In genomic region chr6:44452725-44453124, GRCh38 we compare ENCODE assay signal across 16 cellular contexts.
DNase-seq lines count a peak whose midpoint lies in the region; ATAC-seq, FAIRE-seq and TF ChIP-seq lines count a peak whose summit lies in the region.
"Had no signal": no experiment of that assay in that cellular context is flagged by ENCODE, and none has a peak within 500 bp of the region (broad histone marks: within the 10 kb centered on the region; RNA-seq: fewer than 3 reads in every experiment).

No MANE protein-coding gene starts in this region.

- no peak overlapping the region for H2BK15ac ChIP-seq in IMR-90 (ENCODE audit: low read depth, low read length)

- H3K9me3 Mint-ChIP-seq in CD4-positive, alpha-beta T cell, result no peaks in the 10 kb centered on the region
- H3K9me3 Mint-ChIP-seq: activated CD4-positive, alpha-beta T cell treated with anti-CD3 and anti-CD28 coated beads, Interleukin-2, amount 10 ng/mL, durations not matched to agents 24 days and 14 days had no signal

- no CpG with 5 or more reads among the region's 4 CpGs for WGBS in IMR-90 (ENCODE audit: extremely low coverage in 2 of 2, insufficient read length in 1 of 2), 2 experiments
- WGBS in pancreas, 2 donors, result 87 to 91% methylated on average over 4 of the region's 4 CpGs

- no peak overlapping the region for H4K91ac ChIP-seq in IMR-90 (ENCODE audit: insufficient read depth, low read depth, low read length)

- peaks cover 13% of the 10 kb centered on the region for H3K9me1 ChIP-seq in IMR-90 (ENCODE audit: insufficient read depth, low read length)

- dilution Hi-C loops in IMR-90 (cut with HindIII; ENCODE audit: low sequenced_read_pairs, unreplicated experiment), result no loop called here

- no peaks in the 10 kb centered on the region for H3K27me3 ChIP-seq in CD4-positive, alpha-beta T cell (ENCODE audit: control insufficient read depth, insufficient read depth, low read length)
- H3K27me3 ChIP-seq in IMR-90 (ENCODE audit: control insufficient read depth, insufficient read depth, low read length) (no peaks in the 10 kb centered on the region), bronchial epithelial cell (ENCODE audit: control insufficient read depth, insufficient read depth, low read length) (no peaks in the 10 kb centered on the region), left lung (no peaks in the 10 kb centered on the region), pancreas (no peaks in the 10 kb centered on the region)
- H3K27me3 ChIP-seq: suprapubic skin had no signal

- no peaks in the 10 kb centered on the region for H3K27me3 Mint-ChIP-seq in CD4-positive, alpha-beta T cell
- H3K27me3 Mint-ChIP-seq: activated CD4-positive, alpha-beta T cell treated with anti-CD3 and anti-CD28 coated beads, Interleukin-2, amount 10 ng/mL, durations not matched to agents 24 days and 14 days had no signal

- H4K20me1 ChIP-seq in IMR-90 (ENCODE audit: insufficient read depth, low read length), result no peaks in the 10 kb centered on the region

- TF ChIP-seq CTCF in CD4-positive, alpha-beta T cell (IDR thresholded peaks at IDR 0.05), result no peak
- TF ChIP-seq CTCF in IMR-90 (conservative IDR thresholded peaks at IDR 0.05; ENCODE audit: low read depth, low read length), result no peak
- no peak for TF ChIP-seq CTCF in bronchial epithelial cell (IDR thresholded peaks at IDR 0.05; ENCODE audit: insufficient read depth, low read length, severe bottlenecking)
- TF ChIP-seq CTCF in left lung (IDR thresholded peaks at IDR 0.05), result no peak
- TF ChIP-seq CTCF in pancreas (IDR thresholded peaks at IDR 0.05), result no peak

- H2BK5ac ChIP-seq in IMR-90 (ENCODE audit: low read depth, low read length, poor library complexity, severe bottlenecking), result peak overlapping the region; percentile 61

- peaks cover 41% of the 10 kb centered on the region for H3K36me3 Mint-ChIP-seq in CD4-positive, alpha-beta T cell (ENCODE audit: low read depth)

- H3K14ac ChIP-seq in IMR-90 (replicated peaks; ENCODE audit: low read depth, low read length), result peak overlapping the region; percentile 62

- H3K4me3 Mint-ChIP-seq in CD4-positive, alpha-beta T cell, result no peak overlapping the region
- H3K4me3 Mint-ChIP-seq: activated CD4-positive, alpha-beta T cell treated with anti-CD3 and anti-CD28 coated beads, Interleukin-2, amount 10 ng/mL, durations not matched to agents 24 days and 14 days had no signal

- H3K9me3 ChIP-seq in CD4-positive, alpha-beta T cell (ENCODE audit: control insufficient read depth, low read length), result no peaks in the 10 kb centered on the region
- no peaks in the 10 kb centered on the region for H3K9me3 ChIP-seq in IMR-90 (ENCODE audit: control insufficient read depth, insufficient read depth, low read length)
- H3K9me3 ChIP-seq in left lung, result no peaks in the 10 kb centered on the region
- H3K9me3 ChIP-seq in pancreas, result no peaks in the 10 kb centered on the region
- H3K9me3 ChIP-seq: neutrophil, suprapubic skin had no signal

- H2AK5ac ChIP-seq in IMR-90 (ENCODE audit: low read depth, low read length), result peak overlapping the region; percentile 54; the same call in 1 of the 2 replicates

- H3K56ac ChIP-seq in IMR-90 (ENCODE audit: extremely low read depth, insufficient read depth, low read length), result no peak overlapping the region; the same call in 1 of the 2 replicates

- no peak overlapping the region for H2BK20ac ChIP-seq in IMR-90 (ENCODE audit: low read depth, low read length)

- no peak overlapping the region for H2AK9ac ChIP-seq in IMR-90 (replicated peaks; ENCODE audit: low read depth, low read length, poor library complexity)

- in situ Hi-C loops in IMR-90 (cut with MboI; ENCODE audit: low sequenced_read_pairs), result no loop called here

- H3K27ac Mint-ChIP-seq in CD4-positive, alpha-beta T cell, result peak overlapping the region; percentile 21
- H3K27ac Mint-ChIP-seq: activated CD4-positive, alpha-beta T cell treated with anti-CD3 and anti-CD28 coated beads, Interleukin-2, amount 10 ng/mL, durations not matched to agents 24 days and 14 days had no signal

- peak overlapping the region; percentile 77 for H3K4me2 ChIP-seq in IMR-90 (ENCODE audit: low read depth, low read length)
- H3K4me2 ChIP-seq: KMS-11 had no signal

- no peak overlapping the region for H2AFZ ChIP-seq in IMR-90 (replicated peaks; ENCODE audit: low read length, poor library complexity)

- no peak for FAIRE-seq in bronchial epithelial cell (lab: Jason Lieb, UNC)
- no peak for FAIRE-seq in pancreas (lab: Jason Lieb, UNC)

- H4K8ac ChIP-seq in IMR-90 (ENCODE audit: low read depth in 2 of 2, low read length in 2 of 2), result peak overlapping the region in 1 of 2 experiments; percentile 36; a peak in 1 of 4 replicates

- peaks cover 6% of the 10 kb centered on the region; the same call in 1 of the 2 replicates for H3K36me3 ChIP-seq in IMR-90 (ENCODE audit: control insufficient read depth, insufficient read depth, low read length)
- H3K36me3 ChIP-seq in bronchial epithelial cell (ENCODE audit: control insufficient read depth, insufficient read depth, low read length), result no peaks in the 10 kb centered on the region
- peaks cover 2 to 21% of the 10 kb centered on the region in 2 donors for H3K36me3 ChIP-seq in left lung
- H3K36me3 ChIP-seq in pancreas, result no peaks in the 10 kb centered on the region

- intact Hi-C loops in CD4-positive, alpha-beta T cell (cut with DNase I, micrococcal nuclease), result loop anchor here in 1 of 2 experiments (10.0 kb wide), 1 partner anchor 358 kb away; no protein-coding TSS in a partner anchor
- intact Hi-C loops in IMR-90 (cut with micrococcal nuclease), result no loop called here
- intact Hi-C loops in left lung (cut with DNase I), result no loop called here
- intact Hi-C loops in pancreas (cut with DNase I), result no loop called here

- 0 out of 2 replicates have a peak overlapping the region, but pooled peaks have one; percentile 33 for H3K4ac ChIP-seq in IMR-90 (ENCODE audit: low read depth, low read length)

- no TSS peak for BruUV-seq in IMR-90 (replicated peaks; lab: Mats Ljungman, UMichigan)

- CTCF ChIA-PET in CD4-positive, alpha-beta T cell (lab: Charles Lee), result interaction anchor here (1.3 kb wide), 1 partner anchor 22 kb away, joined by 4 read pairs; no protein-coding TSS in a partner anchor
- CTCF ChIA-PET in IMR-90 (lab: Yijun Ruan, JAX), result interaction anchor here (1.2 kb wide), 1 partner anchor 13 kb away, joined by 3 read pairs; no protein-coding TSS in a partner anchor

- no peak for TF ChIP-seq RAD21 in IMR-90 (IDR thresholded peaks at IDR 0.05; ENCODE audit: low read length)

- H3K4me1 ChIP-seq in IMR-90 (ENCODE audit: control insufficient read depth, insufficient read depth, low read length) (peaks cover 17% of the 10 kb centered on the region), left lung (peaks cover 0 to 15% of the 10 kb centered on the region in 2 donors), pancreas (peaks cover 0 to 3% (median 3%) of the 10 kb centered on the region in 3 donors)

- POLR2A ChIA-PET in CD4-positive, alpha-beta T cell (lab: Charles Lee), result no interaction called here
- POLR2A ChIA-PET in IMR-90 (lab: Charles Lee; ENCODE audit: unreplicated experiment), result no interaction called here

- H3K23ac ChIP-seq in IMR-90 (ENCODE audit: low read depth, low read length), result 0 out of 2 replicates have a peak overlapping the region, but pooled peaks have one; percentile 5

- peaks cover 0 to 8% of the 10 kb centered on the region in 2 experiments; a peak in 2 of 4 replicates for H3K79me1 ChIP-seq in IMR-90 (ENCODE audit: low read depth in 1 of 2, low read length in 2 of 2)

- H3K27ac ChIP-seq in CD4-positive, alpha-beta T cell (ENCODE audit: low read depth, low read length), result no peak overlapping the region
- peak overlapping the region; percentile 48; the same call in 1 of the 2 replicates for H3K27ac ChIP-seq in IMR-90 (ENCODE audit: insufficient read depth, low read length)
- peak overlapping the region in 1 of 2 donors; percentile 13 for H3K27ac ChIP-seq in left lung
- H3K27ac ChIP-seq in pancreas, result no peak overlapping the region
- H3K27ac ChIP-seq: KMS-11, neutrophil, SK-N-MC, suprapubic skin had no signal

- no peak overlapping the region for H2BK120ac ChIP-seq in IMR-90 (ENCODE audit: low read depth, low read length)

- DNase-seq in CD4-positive, alpha-beta T cell, result no peak
- DNase-seq in IMR-90, result peak; percentile 87
- DNase-seq in bronchial epithelial cell (ENCODE audit: low read depth), result peak; percentile 85
- DNase-seq in left lung, result no peak
- no peak for DNase-seq in stimulated activated naive CD4-positive, alpha-beta T cell treated with Interleukin-2 at 50 U/mL for 16 hours (lab: John Stamatoyannopoulos, UW)
- no peak for DNase-seq in activated CD4-positive, alpha-beta T cell treated with anti-CD3 and anti-CD28 coated beads, Interleukin-2, amount 50 U/mL, for 48 hours
- DNase-seq in pancreas, result no peak
- DNase-seq: activated CD4-positive, alpha-beta T cell treated with anti-CD3 and anti-CD28 coated beads, Interleukin-2, amount 10 ng/mL, durations not matched to agents 24 days and 14 days; activated naive CD4-positive, alpha-beta T cell treated with anti-CD3 and anti-CD28 coated beads, Interleukin-2, amount 50 U/mL, for 16 hours; left cardiac atrium; stimulated activated CD4-positive, alpha-beta T cell treated with anti-CD3 and anti-CD28 coated beads, Interleukin-4, amount 100 ng/mL, for 24 hours had no signal

- peak overlapping the region; percentile 13; the same call in 1 of the 2 replicates for H3K18ac ChIP-seq in IMR-90 (ENCODE audit: low read depth, low read length)

- no peak overlapping the region; the same call in 1 of the 2 replicates for H4K5ac ChIP-seq in IMR-90 (ENCODE audit: low read depth, low read length)

- no peak for TF ChIP-seq POLR2A in IMR-90 (IDR thresholded peaks at IDR 0.05; ENCODE audit: low read depth, low read length)

- ATAC-seq in CD4-positive, alpha-beta T cell (ENCODE audit: poor library complexity), result no peak
- ATAC-seq in IMR-90 (ENCODE audit: low read depth) (peak; percentile 81), left lung (peak; percentile 23), GM19467 (IDR thresholded peaks at IDR 0.05; ENCODE audit: unreplicated experiment) (no peak), pancreas (no peak)

- H3K4me3 ChIP-seq in IMR-90 (ENCODE audit: insufficient read depth, low read depth, low read length) (no peak overlapping the region), bronchial epithelial cell (ENCODE audit: low read depth, low read length) (no peak overlapping the region), left lung (no peak overlapping the region), pancreas (no peak overlapping the region)
- H3K4me3 ChIP-seq: SK-N-MC, suprapubic skin had no signal

- H3K4me1 Mint-ChIP-seq in CD4-positive, alpha-beta T cell (ENCODE audit: low read depth), result no peaks in the 10 kb centered on the region
- H3K4me1 Mint-ChIP-seq: activated CD4-positive, alpha-beta T cell treated with anti-CD3 and anti-CD28 coated beads, Interleukin-2, amount 10 ng/mL, durations not matched to agents 24 days and 14 days had no signal

- H3K9ac ChIP-seq in IMR-90 (ENCODE audit: low read depth, low read length), result no peak overlapping the region
- H3K9ac ChIP-seq: KMS-11 had no signal

TF ChIP-seq in IMR-90, 13 proteins besides CTCF, POLR2A, EP300 and RAD21 (continues in another document):
- TF ChIP-seq RCOR1 (IDR thresholded peaks at IDR 0.05; ENCODE audit: insufficient replicate concordance, low read length), result no peak
- TF ChIP-seq CEBPB (IDR thresholded peaks at IDR 0.05; ENCODE audit: low read depth, low read length), result peak; percentile 90
- TF ChIP-seq SMC3 (IDR thresholded peaks at IDR 0.05; ENCODE audit: low read depth, low read length), result no peak

Comparison
In these comparisons a context has a peak if more than half of its experiments do, and no peak if none do; other contexts are left out.
1. ATAC-seq: peak in IMR-90 (single experiment) and left lung (single experiment); none in CD4-positive, alpha-beta T cell (single experiment), GM19467 (single experiment) and pancreas (0 of 4).
2. DNase-seq: peak in IMR-90 (single experiment) and bronchial epithelial cell (single experiment); none in CD4-positive, alpha-beta T cell (0 of 10), left lung (0 of 2), stimulated activated naive CD4-positive, alpha-beta T cell treated with Interleukin-2 at 50 U/mL for 16 hours (single experiment), activated CD4-positive, alpha-beta T cell treated with anti-CD3 and anti-CD28 coated beads, Interleukin-2, amount 50 U/mL, for 48 hours (0 of 2) and pancreas (0 of 6).